Comparison of ENCODE assay signal across 18 cellular contexts in genomic region chr11:110878513-110878912, GRCh38.
"Had no signal": no experiment of that assay in that cellular context is flagged by ENCODE, and none has a peak within 500 bp of the region (broad histone marks: within the 10 kb centered on the region; RNA-seq: fewer than 3 reads in every experiment).

No MANE protein-coding gene starts in this region.

- H3K27me3 Mint-ChIP-seq: activated naive CD8-positive, alpha-beta T cell had no signal

- ATAC-seq: heart left ventricle, left lobe of liver had no signal

- H3K4me3 Mint-ChIP-seq: activated naive CD8-positive, alpha-beta T cell had no signal

- DNase-seq: activated CD4-positive, alpha-beta T cell treated with anti-CD3 and anti-CD28 coated beads, Interleukin-2, amount 50 U/mL, for 48 hours; activated gamma-delta T cell; activated T-cell treated with anti-CD3 and anti-CD28 coated beads, Interleukin-2, amount 50 U/mL, for 48 hours; colonic mucosa; effector CD4-positive, alpha-beta T cell; foreskin melanocyte; heart left ventricle; islet precursor cell; ovary; retina; stomach; T-helper 2 cell; thyroid gland had no signal

- H3K36me3 ChIP-seq: colonic mucosa, heart left ventricle, ovary, stomach, thyroid gland, uterus had no signal

- H3K27ac Mint-ChIP-seq: activated naive CD8-positive, alpha-beta T cell had no signal

- H3K4me1 ChIP-seq: colonic mucosa, heart left ventricle, thyroid gland had no signal

- H3K27me3 ChIP-seq: colonic mucosa, heart left ventricle, ovary, stomach, thyroid gland, uterus had no signal

- H3K27ac ChIP-seq: colonic mucosa, epithelial cell of prostate, heart left ventricle, ovary, stomach, thyroid gland had no signal

- H3K4me3 ChIP-seq: colonic mucosa, heart left ventricle, ovary, skin epidermis, stomach, thyroid gland, uterus had no signal

- H3K9me3 ChIP-seq: colonic mucosa, ovary, stomach, thyroid gland, uterus had no signal
